24 cellular contexts compared by ENCODE assay signal in the genomic region with DNA sequence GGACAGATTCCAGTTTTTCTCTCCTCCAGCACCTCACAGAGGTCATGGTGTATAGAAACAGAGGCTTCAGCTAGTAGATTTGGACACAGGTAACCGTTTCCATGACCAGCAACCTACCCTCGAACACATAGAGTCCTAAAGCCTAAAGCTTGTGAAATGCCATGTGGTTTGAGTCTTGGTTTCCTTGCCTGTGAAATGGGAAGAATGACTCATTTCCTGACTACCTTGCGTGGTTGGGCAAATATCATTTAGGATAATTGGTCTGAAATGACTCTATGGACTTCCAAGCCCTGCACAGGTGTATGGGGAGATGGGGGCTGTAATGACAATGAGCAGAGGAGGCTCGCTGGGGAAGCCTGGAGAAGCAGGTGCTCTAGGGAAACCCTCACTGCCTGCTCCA.
DNase-seq lines count a peak whose midpoint lies in the region; TF ChIP-seq lines count a peak whose summit lies in the region.
"Had no signal": no experiment of that assay in that cellular context is flagged by ENCODE, and none has a peak within 500 bp of the region (broad histone marks: within the 10 kb centered on the region; RNA-seq: fewer than 3 reads in every experiment).

No MANE protein-coding gene starts in this region.

- no peak overlapping the region for H2AFZ ChIP-seq in OCI-LY1 (ENCODE audit: low read length)
- H2AFZ ChIP-seq: GM23338 had no signal

- peaks cover 60% of the 10 kb centered on the region for H3K4me1 ChIP-seq in OCI-LY1 (ENCODE audit: insufficient read depth, low read length, severe bottlenecking)
- H3K4me1 ChIP-seq: psoas muscle had no signal

- H3K79me2 ChIP-seq in OCI-LY1 (ENCODE audit: insufficient read depth, low read length), result no peaks in the 10 kb centered on the region

- H3K4me2 ChIP-seq in OCI-LY1 (ENCODE audit: low read length), result no peak overlapping the region
- H3K4me2 ChIP-seq: GM23338 had no signal

- no peaks in the 10 kb centered on the region for H3K27me3 ChIP-seq in OCI-LY1 (ENCODE audit: insufficient read depth, low read length)

- no peak for TF ChIP-seq CTCF in OCI-LY1 (IDR thresholded peaks at IDR 0.05; ENCODE audit: low read length)
- TF ChIP-seq CTCF in fibroblast of mammary gland (conservative IDR thresholded peaks at IDR 0.05; ENCODE audit: control insufficient read depth, insufficient read depth, low read depth, low read length), result no peak

- no peaks in the 10 kb centered on the region for H3K9me3 ChIP-seq in OCI-LY1 (ENCODE audit: low read length)
- H3K9me3 ChIP-seq: psoas muscle had no signal

- no peaks in the 10 kb centered on the region for H3K9me2 ChIP-seq in OCI-LY1 (ENCODE audit: low read depth, low read length)

- no peaks in the 10 kb centered on the region for H3K36me3 ChIP-seq in OCI-LY1 (ENCODE audit: insufficient read depth, low read length)

- H4K20me1 ChIP-seq in OCI-LY1 (ENCODE audit: insufficient read depth, low read length), result no peaks in the 10 kb centered on the region

- H3K27ac ChIP-seq in OCI-LY1 (ENCODE audit: low read depth, low read length, poor library complexity, severe bottlenecking), result peak overlapping the region; percentile 33
- H3K27ac ChIP-seq: 22Rv1, psoas muscle had no signal

- H3K4me3 ChIP-seq in OCI-LY1 (ENCODE audit: low read depth, low read length, poor library complexity, severe bottlenecking), result no peak overlapping the region
- H3K4me3 ChIP-seq in fibroblast of mammary gland (ENCODE audit: control insufficient read depth, low read depth, low read length), result no peak overlapping the region
- H3K4me3 ChIP-seq: GM23338, psoas muscle had no signal

- DNase-seq in DMS53 (lab: John Stamatoyannopoulos, UW) (peak; percentile 37), DMS53 treated with DMSO at 0.1 percent for 48 hours (lab: John Stamatoyannopoulos, UW; ENCODE audit: unreplicated experiment) (no peak), HT1080 (ENCODE audit: low read depth) (peak; percentile 64), fibroblast of mammary gland (ENCODE audit: low read depth) (peak; percentile 33), anterior cingulate cortex (lab: John Stamatoyannopoulos, UW) (no peak), HuH-7.5 (ENCODE audit: low spot score) (no peak), superior temporal gyrus (ENCODE audit: extremely low spot score) (no peak)
- DNase-seq: activated CD4-positive, alpha-beta T cell treated with anti-CD3 and anti-CD28 coated beads for 48 hours; activated CD8-positive, alpha-beta memory T cell treated with anti-CD3 and anti-CD28 coated beads, Interleukin-2, amount 50 U/mL, for 48 hours; activated gamma-delta T cell; amygdala; central memory CD4-positive, alpha-beta T cell; Kasumi-1; left ventricle myocardium superior; NCI-H2029 treated with DMSO at 0.1 percent for 48 hours; NCI-H510A treated with DMSO at 0.1 percent for 48 hours; OCI-M1; psoas muscle; small intestine; stimulated activated CD4-positive, alpha-beta T cell treated with anti-CD3 and anti-CD28 coated beads, Interleukin-4, amount 100 ng/mL, for 1 hour; T1000 had no signal

- H3K9ac ChIP-seq in OCI-LY1 (ENCODE audit: low read length), result no peak overlapping the region; the same call in 1 of the 2 replicates

- H3F3A ChIP-seq in OCI-LY1 (ENCODE audit: insufficient read depth, low read length), result peaks cover 5% of the 10 kb centered on the region; the same call in 1 of the 2 replicates

Comparison
In these comparisons a context has a peak if more than half of its experiments do, and no peak if none do; other contexts are left out.
1. DNase-seq: peak in DMS53 (single experiment), HT1080 (single experiment) and fibroblast of mammary gland (single experiment); none in DMS53 treated with DMSO at 0.1 percent for 48 hours (single experiment), anterior cingulate cortex (0 of 58), HuH-7.5 (single experiment) and superior temporal gyrus (single experiment).